In the genomic region with DNA sequence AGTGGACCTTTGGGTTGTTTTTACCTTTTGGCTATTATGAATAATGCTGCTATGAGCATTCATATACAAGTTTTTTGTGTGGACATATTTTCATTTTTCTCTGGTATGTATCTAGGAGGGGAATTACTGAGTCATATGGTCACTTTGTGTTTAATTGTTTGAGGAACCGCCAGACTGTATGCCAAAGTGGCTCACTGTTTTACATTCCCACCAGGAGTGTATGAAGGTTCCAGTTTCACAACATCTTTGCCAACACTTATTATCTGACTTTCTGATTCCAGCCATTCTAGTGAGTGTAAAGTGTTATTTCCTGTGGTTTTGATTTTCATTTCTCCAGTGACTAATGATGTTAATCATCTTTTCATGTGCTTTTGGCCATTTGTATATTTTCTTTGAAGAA, we compare ENCODE assay signal across 11 cellular contexts. TPM values are rescaled to one million over a fixed set of nuclear protein-coding genes. Genes with fewer than 3 reads are reported as not detected.
DNase-seq lines count a peak whose midpoint lies in the region; ATAC-seq lines count a peak whose summit lies in the region.
"Had no signal": no experiment of that assay in that cellular context is flagged by ENCODE, and none has a peak within 500 bp of the region (broad histone marks: within the 10 kb centered on the region; RNA-seq: fewer than 3 reads in every experiment).

No MANE protein-coding gene starts in this region.

- peaks cover 84% of the 10 kb centered on the region for H3K4me1 Mint-ChIP-seq in activated T-cell treated with anti-CD3 and anti-CD28 coated beads, Interleukin-2, amount 50 U/mL, for 24 hours (ENCODE audit: low read depth)

- H3K27me3 Mint-ChIP-seq in activated T-cell treated with anti-CD3 and anti-CD28 coated beads, Interleukin-2, amount 50 U/mL, for 24 hours = no peaks in the 10 kb centered on the region

- peak overlapping the region; percentile 88 for H3K27ac Mint-ChIP-seq in activated T-cell treated with anti-CD3 and anti-CD28 coated beads, Interleukin-2, amount 50 U/mL, for 24 hours

- peaks cover 3% of the 10 kb centered on the region for H3K9me3 Mint-ChIP-seq in activated T-cell treated with anti-CD3 and anti-CD28 coated beads, Interleukin-2, amount 50 U/mL, for 24 hours

- no peak for DNase-seq in activated T-cell treated with anti-CD3 and anti-CD28 coated beads, Interleukin-2, amount 50 U/mL, for 24 hours
- no peak for DNase-seq in activated T-cell treated with anti-CD3 and anti-CD28 coated beads, Interleukin-2, amount 50 U/mL, for 1 hour
- DNase-seq in activated T-cell treated with anti-CD3 and anti-CD28 coated beads, Interleukin-2, amount 50 U/mL, for 48 hours = peak; percentile 13 to 19
- DNase-seq in fibroblast of peridontal ligament (ENCODE audit: extremely low read depth) (peak; percentile 44), stromal cell of bone marrow (ENCODE audit: low read depth) (peak; percentile 74), Right ventricle myocardium inferior (ENCODE audit: missing footprints) (no peak), HK-2 (ENCODE audit: unreplicated experiment) (no peak)
- DNase-seq: NCI-H510A treated with DMSO at 0.1 percent for 48 hours had no signal

- ATAC-seq in Right ventricle myocardium inferior = no peak
- no peak for ATAC-seq in GM19023 (IDR thresholded peaks at IDR 0.05; ENCODE audit: unreplicated experiment)
- ATAC-seq: K562, left lobe of liver had no signal

- intact Hi-C loops in Right ventricle myocardium inferior (cut with DNase I) = no loop called here

- H3K4me3 Mint-ChIP-seq in activated T-cell treated with anti-CD3 and anti-CD28 coated beads, Interleukin-2, amount 50 U/mL, for 24 hours = peak overlapping the region; percentile 8

- H3K36me3 Mint-ChIP-seq in activated T-cell treated with anti-CD3 and anti-CD28 coated beads, Interleukin-2, amount 50 U/mL, for 24 hours (ENCODE audit: low read depth) = peaks cover 61% of the 10 kb centered on the region

RNA-seq across cellular contexts. Expression of gene CMTM7, which starts 51.8 kb away (rescaled TPM):
- 5.0 TPM for total RNA-seq in Right ventricle myocardium inferior

RNA-seq across cellular contexts. Expression of gene CMTM6, which starts 59.2 kb away (rescaled TPM):
- 11.3 TPM for total RNA-seq in Right ventricle myocardium inferior

Comparison
In these comparisons a context has a peak if more than half of its experiments do, and no peak if none do; other contexts are left out.
1. DNase-seq: peak in activated T-cell treated with anti-CD3 and anti-CD28 coated beads, Interleukin-2, amount 50 U/mL, for 48 hours (2 of 2), fibroblast of peridontal ligament (single experiment) and stromal cell of bone marrow (single experiment); none in activated T-cell treated with anti-CD3 and anti-CD28 coated beads, Interleukin-2, amount 50 U/mL, for 24 hours (single experiment), activated T-cell treated with anti-CD3 and anti-CD28 coated beads, Interleukin-2, amount 50 U/mL, for 1 hour (single experiment), Right ventricle myocardium inferior (single experiment) and HK-2 (single experiment).